ENCODE assay signal across 28 cellular contexts in genomic region chr6:90521955-90522354, GRCh38.
"Had no signal": no experiment of that assay in that cellular context is flagged by ENCODE, and none has a peak within 500 bp of the region (broad histone marks: within the 10 kb centered on the region; RNA-seq: fewer than 3 reads in every experiment).

No MANE protein-coding gene starts in this region.

- DNase-seq: dermis blood vessel endothelial cell; dorsolateral prefrontal cortex; effector CD4-positive, alpha-beta T cell; effector memory CD4-positive, alpha-beta T cell; erythroblast; esophagus squamous epithelium; foreskin fibroblast; foreskin melanocyte; gastrocnemius medialis; heart left ventricle; hypothalamus; immature natural killer cell; islet precursor cell; left cardiac atrium; left lung; left ventricle myocardium superior; lower lobe of right lung; mesenchymal stem cell; mucosa of descending colon; naive B cell; naive thymus-derived CD8-positive, alpha-beta T cell had no signal

- ATAC-seq: esophagus mucosa; gastrocnemius medialis; heart left ventricle; left cardiac atrium; left lung; left ventricle myocardium superior; lower lobe of right lung; mucosa of descending colon; naive thymus-derived CD8-positive, alpha-beta T cell had no signal

- H3K4me1 ChIP-seq: esophagus squamous epithelium, gastrocnemius medialis, left lung, lower lobe of right lung had no signal

- H3K79me2 ChIP-seq: hepatocyte had no signal

- H3K27me3 ChIP-seq: dorsolateral prefrontal cortex, esophagus squamous epithelium, gastrocnemius medialis, heart left ventricle, hepatocyte, left lung had no signal

- H2AFZ ChIP-seq: hepatocyte had no signal

- H3K4me3 ChIP-seq: coronary artery, dorsolateral prefrontal cortex, esophagus squamous epithelium, gastrocnemius medialis, heart left ventricle, hepatocyte, left lung, lower lobe of right lung, mucosa of descending colon had no signal

- H3K27ac Mint-ChIP-seq: immature natural killer cell; mesothelial cell of epicardium; naive thymus-derived CD8-positive, alpha-beta T cell had no signal

- H3K4me3 Mint-ChIP-seq: immature natural killer cell; mesothelial cell of epicardium; naive B cell; naive thymus-derived CD8-positive, alpha-beta T cell had no signal

- H3K27ac ChIP-seq: coronary artery, dorsolateral prefrontal cortex, epithelial cell of prostate, esophagus squamous epithelium, gastrocnemius medialis, heart left ventricle, hepatocyte, left lung, lower lobe of right lung had no signal

- H3K9me3 ChIP-seq: esophagus squamous epithelium, gastrocnemius medialis, heart left ventricle, left lung, lower lobe of right lung, mucosa of descending colon had no signal

- FAIRE-seq: colon, endometrium had no signal

- H3K4me2 ChIP-seq: hepatocyte had no signal

- H3K27me3 Mint-ChIP-seq: naive B cell; naive thymus-derived CD8-positive, alpha-beta T cell had no signal

- H3K4me1 Mint-ChIP-seq: mesothelial cell of epicardium; naive B cell; naive thymus-derived CD8-positive, alpha-beta T cell had no signal

- H3K9me3 Mint-ChIP-seq: immature natural killer cell; mesothelial cell of epicardium; naive B cell; naive thymus-derived CD8-positive, alpha-beta T cell had no signal
